In genomic region chr2:47185098-47185497, GRCh38 we compare ENCODE assay signal across 3 cellular contexts. TPM values are rescaled to one million over a fixed set of nuclear protein-coding genes. Genes with fewer than 3 reads are reported as not detected.
"Had no signal": no experiment of that assay in that cellular context is flagged by ENCODE, and none has a peak within 500 bp of the region (broad histone marks: within the 10 kb centered on the region; RNA-seq: fewer than 3 reads in every experiment).

No MANE protein-coding gene starts in this region.

RNA-seq across cellular contexts. Expression of gene STPG4, which starts 30.0 kb away (rescaled TPM):
- total RNA-seq: activated CD4-positive, alpha-beta memory T cell treated with anti-CD3 and anti-CD28 coated beads for 36 hours; activated CD8-positive, alpha-beta T cell treated with anti-CD3 and anti-CD28 coated beads for 36 hours; WTC11 had no signal
